Comparison of ENCODE assay signal across 16 cellular contexts in the genomic region with DNA sequence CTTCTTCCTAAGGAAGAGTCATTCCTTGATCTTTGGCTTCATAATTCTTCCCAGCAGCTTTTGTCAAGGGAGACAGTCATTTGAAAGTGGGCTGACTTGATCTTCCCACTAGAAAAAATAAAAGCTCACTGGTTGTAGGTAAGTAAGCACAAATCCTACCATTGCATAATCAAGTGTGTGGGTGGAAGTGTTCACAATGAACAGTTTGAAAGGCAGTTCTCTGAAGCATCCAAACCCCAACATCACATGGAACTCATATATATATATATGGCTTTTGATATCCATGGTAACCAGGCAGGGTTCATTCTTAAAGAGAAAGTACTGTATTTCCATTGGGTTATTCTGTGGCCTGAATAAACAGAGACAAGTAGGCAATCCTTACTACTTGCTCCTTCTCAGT. TPM values are rescaled to one million over a fixed set of nuclear protein-coding genes. Genes with fewer than 3 reads are reported as not detected.
DNase-seq lines count a peak whose midpoint lies in the region; ATAC-seq and TF ChIP-seq lines count a peak whose summit lies in the region.
"Had no signal": no experiment of that assay in that cellular context is flagged by ENCODE, and none has a peak within 500 bp of the region (broad histone marks: within the 10 kb centered on the region; RNA-seq: fewer than 3 reads in every experiment).

No MANE protein-coding gene starts in this region.

- H3K9me3 Mint-ChIP-seq in MCF 10A (ENCODE audit: unreplicated experiment) (no peaks in the 10 kb centered on the region), GM23338 (no peaks in the 10 kb centered on the region)
- no peaks in the 10 kb centered on the region for H3K9me3 Mint-ChIP-seq in activated naive CD4-positive, alpha-beta T cell treated with anti-CD3 and anti-CD28 coated beads, Interleukin-2, amount 10 ng/mL, durations not matched to agents 7 days and 5 days
- H3K9me3 Mint-ChIP-seq: activated CD8-positive, alpha-beta T cell treated with anti-CD3 and anti-CD28 coated beads for 36 hours had no signal

- no peaks in the 10 kb centered on the region for H3K27me3 Mint-ChIP-seq in MCF 10A (ENCODE audit: insufficient read depth, unreplicated experiment)
- no peaks in the 10 kb centered on the region for H3K27me3 Mint-ChIP-seq in GM23338 (ENCODE audit: insufficient read depth, low read depth, poor library complexity)
- no peaks in the 10 kb centered on the region for H3K27me3 Mint-ChIP-seq in activated naive CD4-positive, alpha-beta T cell treated with anti-CD3 and anti-CD28 coated beads, Interleukin-2, amount 10 ng/mL, durations not matched to agents 7 days and 5 days
- H3K27me3 Mint-ChIP-seq: activated CD8-positive, alpha-beta T cell treated with anti-CD3 and anti-CD28 coated beads for 36 hours had no signal

- no peaks in the 10 kb centered on the region for H4K20me1 ChIP-seq in GM23338 (replicated peaks; ENCODE audit: insufficient read depth)

- H3K4me1 ChIP-seq in breast epithelium (no peaks in the 10 kb centered on the region), GM23338 (ENCODE audit: insufficient read depth) (peaks cover 5% of the 10 kb centered on the region)
- H3K4me1 ChIP-seq: thyroid gland had no signal

- TF ChIP-seq CTCF in MCF 10A (IDR thresholded peaks at IDR 0.05; ENCODE audit: unreplicated experiment) (no peak), breast epithelium (IDR thresholded peaks at IDR 0.05) (no peak), GM23338 (conservative IDR thresholded peaks at IDR 0.05; ENCODE audit: low read depth in 2 of 2) (no peak)

- H3K27ac Mint-ChIP-seq in MCF 10A (ENCODE audit: low read depth, unreplicated experiment) (peak overlapping the region; percentile 82), GM23338 (no peak overlapping the region)
- H3K27ac Mint-ChIP-seq in activated naive CD4-positive, alpha-beta T cell treated with anti-CD3 and anti-CD28 coated beads, Interleukin-2, amount 10 ng/mL, durations not matched to agents 7 days and 5 days, result no peak overlapping the region
- H3K27ac Mint-ChIP-seq: activated CD8-positive, alpha-beta T cell treated with anti-CD3 and anti-CD28 coated beads for 36 hours had no signal

- H3K4me3 ChIP-seq in breast epithelium (no peak overlapping the region), GM23338 (no peak overlapping the region)
- H3K4me3 ChIP-seq: cardiac muscle cell, thyroid gland had no signal

- no peak for TF ChIP-seq POLR2A in breast epithelium (IDR thresholded peaks at IDR 0.05)

- H3K4me2 ChIP-seq in GM23338, result no peak overlapping the region

- intact Hi-C loops in MCF 10A (cut with micrococcal nuclease), result no loop called here
- intact Hi-C loops in breast epithelium (cut with DNase I; ENCODE audit: low total_unique reads), result no loop called here

- no peaks in the 10 kb centered on the region for H3K79me2 ChIP-seq in GM23338 (replicated peaks; ENCODE audit: insufficient read depth)

- peaks cover 65% of the 10 kb centered on the region for H3K36me3 Mint-ChIP-seq in MCF 10A (ENCODE audit: insufficient read depth, unreplicated experiment)
- H3K36me3 Mint-ChIP-seq in GM23338 (ENCODE audit: low read depth), result peaks cover 14% of the 10 kb centered on the region; the same call in 2 of the 3 replicates
- H3K36me3 Mint-ChIP-seq in activated naive CD4-positive, alpha-beta T cell treated with anti-CD3 and anti-CD28 coated beads, Interleukin-2, amount 10 ng/mL, durations not matched to agents 7 days and 5 days, result peaks cover 45% of the 10 kb centered on the region

- CTCF ChIA-PET in MCF 10A (lab: Yijun Ruan, JAX), result interaction anchor here (0.6 to 1.9 kb wide), 5 partner anchors 22 to 1018 kb away, joined by 3 to 13 read pairs (median 4); no protein-coding TSS in a partner anchor
- CTCF ChIA-PET in activated naive CD4-positive, alpha-beta T cell treated with anti-CD3 and anti-CD28 coated beads, Interleukin-2, amount 10 ng/mL, durations not matched to agents 7 days and 5 days (lab: Charles Lee), result interaction anchor here (0.6 to 1.6 kb wide), 3 partner anchors 68 to 164 kb away, joined by 3 to 4 read pairs (median 3); no protein-coding TSS in a partner anchor

- no peak for ATAC-seq in GM23338
- ATAC-seq: activated CD8-positive, alpha-beta T cell treated with anti-CD3 and anti-CD28 coated beads for 36 hours had no signal

- DNase-seq in MCF 10A (ENCODE audit: unreplicated experiment) (peak; percentile 74), breast epithelium (ENCODE audit: low spot score in 2 of 2) (no peak), amniotic epithelial cell (ENCODE audit: low read depth) (peak; percentile 94), iris pigment epithelial cell (ENCODE audit: low read depth) (peak; percentile 92), GM23338 (ENCODE audit: low spot score) (no peak), NCI-H2029 treated with DMSO at 0.1 percent for 48 hours (lab: John Stamatoyannopoulos, UW) (no peak)
- no peak for DNase-seq in activated T-cell treated with anti-CD3 and anti-CD28 coated beads, Interleukin-2, amount 50 U/mL, for 48 hours
- DNase-seq in activated naive CD4-positive, alpha-beta T cell treated with anti-CD3 and anti-CD28 coated beads, Interleukin-2, amount 10 ng/mL, durations not matched to agents 7 days and 5 days, result no peak
- DNase-seq: ACHN; activated CD8-positive, alpha-beta T cell treated with anti-CD3 and anti-CD28 coated beads for 36 hours; activated effector memory CD4-positive, alpha-beta T cell treated with Interleukin-2 at 50 U/mL for 16 hours; NCI-H446 treated with DMSO at 0.1 percent for 48 hours; RPMI8226; stimulated activated CD4-positive, alpha-beta T cell treated with anti-CD3 and anti-CD28 coated beads, Interleukin-12 subunit alpha, Interleukin-12 subunit beta, amount 100 ng/mL, for 4 hours; thyroid gland had no signal

- H2AFZ ChIP-seq in GM23338, result no peak overlapping the region

- POLR2A ChIA-PET in MCF 10A (lab: Yijun Ruan, JAX), result interaction anchor here (0.8 to 1.5 kb wide), 7 partner anchors 51 to 188 kb away, joined by 3 to 8 read pairs (median 4); a partner anchor contains a TSS

- no peaks in the 10 kb centered on the region for H3K9me2 ChIP-seq in GM23338 (ENCODE audit: insufficient read depth)

- H3F3A ChIP-seq in GM23338 (replicated peaks; ENCODE audit: low read depth), result no peaks in the 10 kb centered on the region

- H3K27ac ChIP-seq in breast epithelium (no peak overlapping the region), GM23338 (ENCODE audit: low read depth) (no peak overlapping the region)
- H3K27ac ChIP-seq: cardiac muscle cell, thyroid gland had no signal

- no TSS peak for BruUV-seq in MCF 10A (replicated peaks; lab: Mats Ljungman, UMichigan)

- H3K4me1 Mint-ChIP-seq in MCF 10A (ENCODE audit: insufficient read depth, unreplicated experiment) (peaks cover 16% of the 10 kb centered on the region), GM23338 (peaks cover 6% of the 10 kb centered on the region)
- peaks cover 14% of the 10 kb centered on the region for H3K4me1 Mint-ChIP-seq in activated naive CD4-positive, alpha-beta T cell treated with anti-CD3 and anti-CD28 coated beads, Interleukin-2, amount 10 ng/mL, durations not matched to agents 7 days and 5 days

- no peaks in the 10 kb centered on the region for H3K36me3 ChIP-seq in breast epithelium
- H3K36me3 ChIP-seq in GM23338 (ENCODE audit: insufficient read depth), result no peaks in the 10 kb centered on the region

- H3K9me3 ChIP-seq in breast epithelium, result no peaks in the 10 kb centered on the region
- H3K9me3 ChIP-seq: thyroid gland had no signal

- H3K27me3 ChIP-seq in breast epithelium, result no peaks in the 10 kb centered on the region
- H3K27me3 ChIP-seq in GM23338 (ENCODE audit: insufficient read depth), result no peaks in the 10 kb centered on the region
- H3K27me3 ChIP-seq: cardiac muscle cell, thyroid gland had no signal

- H3K4me3 Mint-ChIP-seq in MCF 10A (ENCODE audit: unreplicated experiment) (no peak overlapping the region), GM23338 (no peak overlapping the region)
- no peak overlapping the region for H3K4me3 Mint-ChIP-seq in activated naive CD4-positive, alpha-beta T cell treated with anti-CD3 and anti-CD28 coated beads, Interleukin-2, amount 10 ng/mL, durations not matched to agents 7 days and 5 days
- H3K4me3 Mint-ChIP-seq: activated CD8-positive, alpha-beta T cell treated with anti-CD3 and anti-CD28 coated beads for 36 hours had no signal

TF ChIP-seq in GM23338, 12 proteins besides CTCF, POLR2A, EP300 and RAD21 (continues in another document):
- TF ChIP-seq EZH2phosphoT487 (IDR thresholded peaks at IDR 0.05; ENCODE audit: unreplicated experiment), result no peak
- no peak for TF ChIP-seq NANOG (IDR thresholded peaks at IDR 0.05; ENCODE audit: borderline replicate concordance)
- TF ChIP-seq POLR2AphosphoS5 (IDR thresholded peaks at IDR 0.05; ENCODE audit: low read depth), result no peak
- no peak for TF ChIP-seq CREB1 (CRISPR knock-in tag; IDR thresholded peaks at IDR 0.05; ENCODE audit: low read depth)

RNA-seq across cellular contexts. Expression of a gene that starts 51.6 kb away (rescaled TPM):
- total RNA-seq in MCF 10A (2022) (17.6 and 18.9 TPM in 2 replicates), breast epithelium (10 to 100 TPM; 18.4 to 27.4 (median 22.4) TPM)
- 11.1 and 97.4 TPM in 2 replicates for total RNA-seq in GM23338 (2014; rRNA removed; shearing (Covaris generic))
- 8.0 and 8.7 TPM in 2 replicates for polyA plus RNA-seq in GM23338 (2016; fragmentation: Nextera tagmentation; extraction: Ambion mirVana)

Comparison
In these comparisons a context has a peak if more than half of its experiments do, and no peak if none do; other contexts are left out.
1. DNase-seq: peak in MCF 10A (single experiment), amniotic epithelial cell (single experiment) and iris pigment epithelial cell (single experiment); none in breast epithelium (0 of 2), GM23338 (single experiment), activated T-cell treated with anti-CD3 and anti-CD28 coated beads, Interleukin-2, amount 50 U/mL, for 48 hours (0 of 2), activated naive CD4-positive, alpha-beta T cell treated with anti-CD3 and anti-CD28 coated beads, Interleukin-2, amount 10 ng/mL, durations not matched to agents 7 days and 5 days (single experiment) and NCI-H2029 treated with DMSO at 0.1 percent for 48 hours (single experiment).